1 cellular context compared by ENCODE assay signal in the genomic region with DNA sequence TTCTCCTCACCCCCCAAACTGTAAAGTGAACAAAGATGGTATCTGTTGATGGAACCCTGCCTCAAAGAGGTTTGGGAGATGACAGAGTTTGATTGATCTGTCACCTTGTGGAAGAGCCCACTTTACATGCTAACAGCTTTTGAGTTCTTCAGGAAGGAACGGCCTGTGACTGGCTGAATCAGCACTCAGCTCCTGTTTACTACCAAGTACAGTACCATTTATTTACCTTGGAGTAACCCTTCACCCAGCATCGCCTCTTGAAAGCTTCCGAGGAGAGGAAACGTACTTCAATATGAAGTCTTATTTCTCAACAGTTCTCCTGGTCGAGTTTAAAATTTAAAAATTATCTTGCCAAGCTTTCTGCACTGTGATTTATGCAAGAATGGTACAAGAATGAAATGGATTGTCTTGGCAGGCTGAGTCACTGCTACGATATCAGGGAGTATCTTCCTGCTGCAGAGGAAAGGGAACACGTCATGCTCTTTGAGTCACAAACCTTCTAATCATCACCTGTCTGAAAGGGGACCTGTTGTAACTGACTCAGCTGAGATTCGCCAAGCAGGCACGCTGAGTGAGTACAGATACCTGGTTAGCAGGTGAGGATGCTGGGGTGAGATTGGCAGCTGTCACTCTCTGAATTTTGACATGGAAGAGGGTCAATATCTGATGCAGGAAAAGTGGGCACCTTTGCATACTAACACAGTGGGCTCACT.
TF ChIP-seq lines count a peak whose summit lies in the region.

No MANE protein-coding gene starts in this region.

TF ChIP-seq in K562, 482 proteins besides CTCF, POLR2A, EP300 and RAD21 (continued from another document and continues in another):
- 0 out of 2 replicates have a peak, but pooled peaks have one; percentile 61 for TF ChIP-seq MTA1 (IDR thresholded peaks at IDR 0.05; ENCODE audit: borderline replicate concordance)
- no peak for TF ChIP-seq ZNF644 (tag; IDR thresholded peaks at IDR 0.05; ENCODE audit: low read depth)
- TF ChIP-seq, protein P1, sequence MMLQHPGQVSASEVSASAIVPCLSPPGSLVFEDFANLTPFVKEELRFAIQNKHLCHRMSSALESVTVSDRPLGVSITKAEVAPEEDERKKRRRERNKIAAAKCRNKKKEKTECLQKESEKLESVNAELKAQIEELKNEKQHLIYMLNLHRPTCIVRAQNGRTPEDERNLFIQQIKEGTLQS (IDR thresholded peaks at IDR 0.05) = peak; percentile 96
- TF ChIP-seq, protein P1 (CRISPR knock-in tag; conservative IDR thresholded peaks at IDR 0.05) = peak; percentile 26; the same call in 1 of the 2 replicates
- TF ChIP-seq, protein P2, sequence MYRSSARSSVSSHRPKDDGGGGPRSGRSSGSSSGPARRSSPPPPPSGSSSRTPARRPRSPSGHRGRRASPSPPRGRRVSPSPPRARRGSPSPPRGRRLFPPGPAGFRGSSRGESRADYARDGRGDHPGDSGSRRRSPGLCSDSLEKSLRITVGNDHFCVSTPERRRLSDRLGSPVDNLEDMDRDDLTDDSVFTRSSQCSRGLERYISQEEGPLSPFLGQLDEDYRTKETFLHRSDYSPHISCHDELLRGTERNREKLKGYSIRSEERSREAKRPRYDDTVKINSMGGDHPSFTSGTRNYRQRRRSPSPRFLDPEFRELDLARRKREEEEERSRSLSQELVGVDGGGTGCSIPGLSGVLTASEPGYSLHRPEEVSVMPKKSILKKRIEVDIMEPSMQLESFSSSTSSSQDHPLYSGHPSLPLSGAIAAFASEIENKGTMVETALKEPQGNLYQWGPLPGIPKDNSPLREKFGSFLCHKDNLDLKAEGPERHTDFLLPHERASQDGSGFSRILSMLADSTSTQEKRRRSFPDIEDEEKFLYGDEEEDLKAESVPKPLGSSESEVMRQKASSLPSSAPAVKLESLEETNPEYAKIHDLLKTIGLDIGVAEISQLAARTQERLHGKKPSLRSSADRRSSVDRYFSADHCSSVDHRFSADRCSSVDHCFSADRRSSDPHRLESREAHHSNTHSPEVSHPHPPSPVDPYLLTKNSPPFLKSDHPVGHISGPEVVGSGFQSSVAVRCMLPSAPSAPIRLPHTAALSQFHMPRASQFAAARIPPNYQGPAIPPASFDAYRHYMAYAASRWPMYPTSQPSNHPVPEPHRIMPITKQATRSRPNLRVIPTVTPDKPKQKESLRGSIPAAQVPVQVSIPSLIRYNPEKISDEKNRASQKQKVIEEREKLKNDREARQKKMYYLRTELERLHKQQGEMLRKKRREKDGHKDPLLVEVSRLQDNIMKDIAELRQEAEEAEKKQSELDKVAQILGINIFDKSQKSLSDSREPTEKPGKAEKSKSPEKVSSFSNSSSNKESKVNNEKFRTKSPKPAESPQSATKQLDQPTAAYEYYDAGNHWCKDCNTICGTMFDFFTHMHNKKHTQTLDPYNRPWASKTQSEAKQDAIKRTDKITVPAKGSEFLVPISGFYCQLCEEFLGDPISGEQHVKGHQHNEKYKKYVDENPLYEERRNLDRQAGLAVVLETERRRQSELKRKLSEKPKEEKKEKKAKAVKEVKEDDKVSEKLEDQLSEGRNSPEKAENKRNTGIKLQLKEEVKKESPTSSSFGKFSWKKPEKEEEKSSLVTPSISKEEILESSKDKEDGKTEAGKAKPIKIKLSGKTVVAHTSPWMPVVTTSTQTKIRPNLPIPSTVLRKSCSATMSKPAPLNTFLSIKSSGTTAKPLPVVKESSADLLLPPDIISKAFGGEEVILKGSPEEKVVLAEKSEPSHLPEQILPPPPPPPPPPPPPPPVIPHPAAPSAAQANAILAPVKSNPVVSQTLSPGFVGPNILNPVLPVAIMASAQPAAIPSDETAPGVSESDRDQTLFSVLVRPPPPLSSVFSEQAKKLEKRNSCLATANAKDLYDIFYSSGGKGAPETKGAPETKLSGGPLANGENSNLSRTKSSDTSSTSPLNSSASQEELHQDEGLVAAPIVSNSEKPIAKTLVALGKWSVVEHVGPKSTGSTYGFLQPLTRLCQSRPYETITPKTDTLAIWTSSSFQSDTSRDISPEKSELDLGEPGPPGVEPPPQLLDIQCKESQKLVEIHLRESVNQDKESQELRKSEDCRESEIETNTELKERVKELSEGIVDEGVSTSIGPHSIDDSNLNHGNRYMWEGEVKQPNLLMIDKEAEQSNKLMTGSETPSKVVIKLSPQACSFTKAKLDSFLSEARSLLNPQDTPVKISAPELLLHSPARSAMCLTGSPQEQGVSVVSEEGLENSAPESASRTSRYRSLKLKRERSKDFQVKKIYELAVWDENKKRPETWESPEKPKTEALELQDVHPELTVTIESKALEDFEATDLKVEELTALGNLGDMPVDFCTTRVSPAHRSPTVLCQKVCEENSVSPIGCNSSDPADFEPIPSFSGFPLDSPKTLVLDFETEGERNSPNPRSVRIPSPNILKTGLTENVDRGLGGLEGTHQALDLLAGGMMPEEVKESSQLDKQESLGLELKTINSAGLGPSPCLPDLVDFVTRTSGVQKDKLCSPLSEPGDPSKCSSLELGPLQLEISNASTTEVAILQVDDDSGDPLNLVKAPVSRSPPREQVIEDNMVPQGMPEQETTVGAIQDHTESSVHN (IDR thresholded peaks at IDR 0.05; ENCODE audit: borderline replicate concordance in 1 of 2, low read depth in 1 of 2) = peak in 1 of 2 experiments; percentile 57; a peak in 1 of 4 replicates
- no peak for TF ChIP-seq HNRNPK (IDR thresholded peaks at IDR 0.05; ENCODE audit: low read depth, low read length, poor library complexity, severe bottlenecking)
- TF ChIP-seq, protein P3, sequence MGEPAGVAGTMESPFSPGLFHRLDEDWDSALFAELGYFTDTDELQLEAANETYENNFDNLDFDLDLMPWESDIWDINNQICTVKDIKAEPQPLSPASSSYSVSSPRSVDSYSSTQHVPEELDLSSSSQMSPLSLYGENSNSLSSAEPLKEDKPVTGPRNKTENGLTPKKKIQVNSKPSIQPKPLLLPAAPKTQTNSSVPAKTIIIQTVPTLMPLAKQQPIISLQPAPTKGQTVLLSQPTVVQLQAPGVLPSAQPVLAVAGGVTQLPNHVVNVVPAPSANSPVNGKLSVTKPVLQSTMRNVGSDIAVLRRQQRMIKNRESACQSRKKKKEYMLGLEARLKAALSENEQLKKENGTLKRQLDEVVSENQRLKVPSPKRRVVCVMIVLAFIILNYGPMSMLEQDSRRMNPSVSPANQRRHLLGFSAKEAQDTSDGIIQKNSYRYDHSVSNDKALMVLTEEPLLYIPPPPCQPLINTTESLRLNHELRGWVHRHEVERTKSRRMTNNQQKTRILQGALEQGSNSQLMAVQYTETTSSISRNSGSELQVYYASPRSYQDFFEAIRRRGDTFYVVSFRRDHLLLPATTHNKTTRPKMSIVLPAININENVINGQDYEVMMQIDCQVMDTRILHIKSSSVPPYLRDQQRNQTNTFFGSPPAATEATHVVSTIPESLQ (CRISPR knock-in tag; IDR thresholded peaks at IDR 0.05) = no peak
- TF ChIP-seq, protein P4, sequence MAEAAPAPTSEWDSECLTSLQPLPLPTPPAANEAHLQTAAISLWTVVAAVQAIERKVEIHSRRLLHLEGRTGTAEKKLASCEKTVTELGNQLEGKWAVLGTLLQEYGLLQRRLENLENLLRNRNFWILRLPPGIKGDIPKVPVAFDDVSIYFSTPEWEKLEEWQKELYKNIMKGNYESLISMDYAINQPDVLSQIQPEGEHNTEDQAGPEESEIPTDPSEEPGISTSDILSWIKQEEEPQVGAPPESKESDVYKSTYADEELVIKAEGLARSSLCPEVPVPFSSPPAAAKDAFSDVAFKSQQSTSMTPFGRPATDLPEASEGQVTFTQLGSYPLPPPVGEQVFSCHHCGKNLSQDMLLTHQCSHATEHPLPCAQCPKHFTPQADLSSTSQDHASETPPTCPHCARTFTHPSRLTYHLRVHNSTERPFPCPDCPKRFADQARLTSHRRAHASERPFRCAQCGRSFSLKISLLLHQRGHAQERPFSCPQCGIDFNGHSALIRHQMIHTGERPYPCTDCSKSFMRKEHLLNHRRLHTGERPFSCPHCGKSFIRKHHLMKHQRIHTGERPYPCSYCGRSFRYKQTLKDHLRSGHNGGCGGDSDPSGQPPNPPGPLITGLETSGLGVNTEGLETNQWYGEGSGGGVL (CRISPR knock-in tag; IDR thresholded peaks at IDR 0.05) = no peak
- TF ChIP-seq JUNB (CRISPR knock-in tag; conservative IDR thresholded peaks at IDR 0.05) = no peak
- TF ChIP-seq, protein P5, sequence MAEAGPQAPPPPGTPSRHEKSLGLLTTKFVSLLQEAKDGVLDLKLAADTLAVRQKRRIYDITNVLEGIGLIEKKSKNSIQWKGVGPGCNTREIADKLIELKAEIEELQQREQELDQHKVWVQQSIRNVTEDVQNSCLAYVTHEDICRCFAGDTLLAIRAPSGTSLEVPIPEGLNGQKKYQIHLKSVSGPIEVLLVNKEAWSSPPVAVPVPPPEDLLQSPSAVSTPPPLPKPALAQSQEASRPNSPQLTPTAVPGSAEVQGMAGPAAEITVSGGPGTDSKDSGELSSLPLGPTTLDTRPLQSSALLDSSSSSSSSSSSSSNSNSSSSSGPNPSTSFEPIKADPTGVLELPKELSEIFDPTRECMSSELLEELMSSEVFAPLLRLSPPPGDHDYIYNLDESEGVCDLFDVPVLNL (CRISPR knock-in tag; IDR thresholded peaks at IDR 0.05; ENCODE audit: low read depth) = no peak
- TF ChIP-seq, protein P6, sequence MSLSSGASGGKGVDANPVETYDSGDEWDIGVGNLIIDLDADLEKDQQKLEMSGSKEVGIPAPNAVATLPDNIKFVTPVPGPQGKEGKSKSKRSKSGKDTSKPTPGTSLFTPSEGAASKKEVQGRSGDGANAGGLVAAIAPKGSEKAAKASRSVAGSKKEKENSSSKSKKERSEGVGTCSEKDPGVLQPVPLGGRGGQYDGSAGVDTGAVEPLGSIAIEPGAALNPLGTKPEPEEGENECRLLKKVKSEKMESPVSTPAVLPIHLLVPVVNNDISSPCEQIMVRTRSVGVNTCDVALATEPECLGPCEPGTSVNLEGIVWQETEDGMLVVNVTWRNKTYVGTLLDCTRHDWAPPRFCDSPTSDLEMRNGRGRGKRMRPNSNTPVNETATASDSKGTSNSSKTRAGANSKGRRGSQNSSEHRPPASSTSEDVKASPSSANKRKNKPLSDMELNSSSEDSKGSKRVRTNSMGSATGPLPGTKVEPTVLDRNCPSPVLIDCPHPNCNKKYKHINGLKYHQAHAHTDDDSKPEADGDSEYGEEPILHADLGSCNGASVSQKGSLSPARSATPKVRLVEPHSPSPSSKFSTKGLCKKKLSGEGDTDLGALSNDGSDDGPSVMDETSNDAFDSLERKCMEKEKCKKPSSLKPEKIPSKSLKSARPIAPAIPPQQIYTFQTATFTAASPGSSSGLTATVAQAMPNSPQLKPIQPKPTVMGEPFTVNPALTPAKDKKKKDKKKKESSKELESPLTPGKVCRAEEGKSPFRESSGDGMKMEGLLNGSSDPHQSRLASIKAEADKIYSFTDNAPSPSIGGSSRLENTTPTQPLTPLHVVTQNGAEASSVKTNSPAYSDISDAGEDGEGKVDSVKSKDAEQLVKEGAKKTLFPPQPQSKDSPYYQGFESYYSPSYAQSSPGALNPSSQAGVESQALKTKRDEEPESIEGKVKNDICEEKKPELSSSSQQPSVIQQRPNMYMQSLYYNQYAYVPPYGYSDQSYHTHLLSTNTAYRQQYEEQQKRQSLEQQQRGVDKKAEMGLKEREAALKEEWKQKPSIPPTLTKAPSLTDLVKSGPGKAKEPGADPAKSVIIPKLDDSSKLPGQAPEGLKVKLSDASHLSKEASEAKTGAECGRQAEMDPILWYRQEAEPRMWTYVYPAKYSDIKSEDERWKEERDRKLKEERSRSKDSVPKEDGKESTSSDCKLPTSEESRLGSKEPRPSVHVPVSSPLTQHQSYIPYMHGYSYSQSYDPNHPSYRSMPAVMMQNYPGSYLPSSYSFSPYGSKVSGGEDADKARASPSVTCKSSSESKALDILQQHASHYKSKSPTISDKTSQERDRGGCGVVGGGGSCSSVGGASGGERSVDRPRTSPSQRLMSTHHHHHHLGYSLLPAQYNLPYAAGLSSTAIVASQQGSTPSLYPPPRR (CRISPR knock-in tag; IDR thresholded peaks at IDR 0.05; ENCODE audit: borderline replicate concordance) = no peak
- no peak for TF ChIP-seq PTBP1 (IDR thresholded peaks at IDR 0.05; ENCODE audit: low read depth, low read length)
- TF ChIP-seq ZNF253 (CRISPR knock-in tag; conservative IDR thresholded peaks at IDR 0.05) = no peak
- TF ChIP-seq, protein P7, sequence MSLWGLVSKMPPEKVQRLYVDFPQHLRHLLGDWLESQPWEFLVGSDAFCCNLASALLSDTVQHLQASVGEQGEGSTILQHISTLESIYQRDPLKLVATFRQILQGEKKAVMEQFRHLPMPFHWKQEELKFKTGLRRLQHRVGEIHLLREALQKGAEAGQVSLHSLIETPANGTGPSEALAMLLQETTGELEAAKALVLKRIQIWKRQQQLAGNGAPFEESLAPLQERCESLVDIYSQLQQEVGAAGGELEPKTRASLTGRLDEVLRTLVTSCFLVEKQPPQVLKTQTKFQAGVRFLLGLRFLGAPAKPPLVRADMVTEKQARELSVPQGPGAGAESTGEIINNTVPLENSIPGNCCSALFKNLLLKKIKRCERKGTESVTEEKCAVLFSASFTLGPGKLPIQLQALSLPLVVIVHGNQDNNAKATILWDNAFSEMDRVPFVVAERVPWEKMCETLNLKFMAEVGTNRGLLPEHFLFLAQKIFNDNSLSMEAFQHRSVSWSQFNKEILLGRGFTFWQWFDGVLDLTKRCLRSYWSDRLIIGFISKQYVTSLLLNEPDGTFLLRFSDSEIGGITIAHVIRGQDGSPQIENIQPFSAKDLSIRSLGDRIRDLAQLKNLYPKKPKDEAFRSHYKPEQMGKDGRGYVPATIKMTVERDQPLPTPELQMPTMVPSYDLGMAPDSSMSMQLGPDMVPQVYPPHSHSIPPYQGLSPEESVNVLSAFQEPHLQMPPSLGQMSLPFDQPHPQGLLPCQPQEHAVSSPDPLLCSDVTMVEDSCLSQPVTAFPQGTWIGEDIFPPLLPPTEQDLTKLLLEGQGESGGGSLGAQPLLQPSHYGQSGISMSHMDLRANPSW (CRISPR knock-in tag; IDR thresholded peaks at IDR 0.05) = no peak
- no peak; the same call in 1 of the 2 replicates for TF ChIP-seq NFIC (IDR thresholded peaks at IDR 0.05)
- no peak for TF ChIP-seq ZNF778 (CRISPR knock-in tag; IDR thresholded peaks at IDR 0.05)
- no peak for TF ChIP-seq RFX7 (CRISPR knock-in tag; IDR thresholded peaks at IDR 0.05)
- no peak for TF ChIP-seq ZBTB8A (IDR thresholded peaks at IDR 0.05; ENCODE audit: partially characterized antibody)
- TF ChIP-seq, protein P8, sequence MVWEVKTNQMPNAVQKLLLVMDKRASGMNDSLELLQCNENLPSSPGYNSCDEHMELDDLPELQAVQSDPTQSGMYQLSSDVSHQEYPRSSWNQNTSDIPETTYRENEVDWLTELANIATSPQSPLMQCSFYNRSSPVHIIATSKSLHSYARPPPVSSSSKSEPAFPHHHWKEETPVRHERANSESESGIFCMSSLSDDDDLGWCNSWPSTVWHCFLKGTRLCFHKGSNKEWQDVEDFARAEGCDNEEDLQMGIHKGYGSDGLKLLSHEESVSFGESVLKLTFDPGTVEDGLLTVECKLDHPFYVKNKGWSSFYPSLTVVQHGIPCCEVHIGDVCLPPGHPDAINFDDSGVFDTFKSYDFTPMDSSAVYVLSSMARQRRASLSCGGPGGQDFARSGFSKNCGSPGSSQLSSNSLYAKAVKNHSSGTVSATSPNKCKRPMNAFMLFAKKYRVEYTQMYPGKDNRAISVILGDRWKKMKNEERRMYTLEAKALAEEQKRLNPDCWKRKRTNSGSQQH (CRISPR knock-in tag; IDR thresholded peaks at IDR 0.05) = no peak
- TF ChIP-seq, protein P9, sequence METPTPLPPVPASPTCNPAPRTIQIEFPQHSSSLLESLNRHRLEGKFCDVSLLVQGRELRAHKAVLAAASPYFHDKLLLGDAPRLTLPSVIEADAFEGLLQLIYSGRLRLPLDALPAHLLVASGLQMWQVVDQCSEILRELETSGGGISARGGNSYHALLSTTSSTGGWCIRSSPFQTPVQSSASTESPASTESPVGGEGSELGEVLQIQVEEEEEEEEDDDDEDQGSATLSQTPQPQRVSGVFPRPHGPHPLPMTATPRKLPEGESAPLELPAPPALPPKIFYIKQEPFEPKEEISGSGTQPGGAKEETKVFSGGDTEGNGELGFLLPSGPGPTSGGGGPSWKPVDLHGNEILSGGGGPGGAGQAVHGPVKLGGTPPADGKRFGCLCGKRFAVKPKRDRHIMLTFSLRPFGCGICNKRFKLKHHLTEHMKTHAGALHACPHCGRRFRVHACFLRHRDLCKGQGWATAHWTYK (CRISPR knock-in tag; IDR thresholded peaks at IDR 0.05) = no peak
